Comparison of ENCODE assay signal across 11 cellular contexts in genomic region chr10:122147731-122148130, GRCh38.
DNase-seq lines count a peak whose midpoint lies in the region; ATAC-seq and TF ChIP-seq lines count a peak whose summit lies in the region.
"Had no signal": no experiment of that assay in that cellular context is flagged by ENCODE, and none has a peak within 500 bp of the region (broad histone marks: within the 10 kb centered on the region; RNA-seq: fewer than 3 reads in every experiment).

No MANE protein-coding gene starts in this region.

- peak overlapping the region; percentile 37 to 43 for H3K18ac ChIP-seq in mesenchymal stem cell (ENCODE audit: low read depth in 1 of 2, low read length in 2 of 2)

- H3K23ac ChIP-seq in mesenchymal stem cell (ENCODE audit: low read length in 2 of 2), result no peak overlapping the region

- H3K36me3 ChIP-seq in ACC112 (ENCODE audit: insufficient read depth, low read length), result peaks cover 10% of the 10 kb centered on the region
- no peaks in the 10 kb centered on the region for H3K36me3 ChIP-seq in colonic mucosa
- peaks cover 6 to 15% of the 10 kb centered on the region in 2 experiments for H3K36me3 ChIP-seq in mesenchymal stem cell (ENCODE audit: control insufficient read depth in 1 of 2, insufficient read depth in 2 of 2, low read depth in 1 of 2, low read length in 2 of 2)

- H3K4me1 ChIP-seq in ACC112 (ENCODE audit: control insufficient read depth, insufficient read depth, low read length, unreplicated experiment), result peaks cover 36% of the 10 kb centered on the region
- H3K4me1 ChIP-seq in colonic mucosa, result no peaks in the 10 kb centered on the region
- H3K4me1 ChIP-seq in mesenchymal stem cell (ENCODE audit: control insufficient read depth, insufficient read depth, low read depth, low read length), result peaks cover 42% of the 10 kb centered on the region

- H3K9me3 Mint-ChIP-seq in stimulated activated naive CD8-positive, alpha-beta T cell treated with anti-CD3 and anti-CD28 coated beads, Interleukin-15, amount 100 ng/mL, for 72 hours, result peaks cover 4 to 8% of the 10 kb centered on the region in 2 donors

- H2AFZ ChIP-seq in ACC112 (ENCODE audit: low read length, unreplicated experiment) (no peak overlapping the region), mesenchymal stem cell (ENCODE audit: low read depth, low read length) (no peak overlapping the region)

- no peak overlapping the region for H2BK15ac ChIP-seq in mesenchymal stem cell (ENCODE audit: low read depth, poor library complexity, severe bottlenecking)

- no peak overlapping the region for H3K4me3 ChIP-seq in ACC112 (ENCODE audit: low read depth, low read length)
- H3K4me3 ChIP-seq in colonic mucosa, result no peak overlapping the region
- no peak overlapping the region for H3K4me3 ChIP-seq in mesenchymal stem cell (ENCODE audit: insufficient read depth in 1 of 2, low read depth in 1 of 2, low read length in 2 of 2)

- H4K8ac ChIP-seq in mesenchymal stem cell (ENCODE audit: low read length), result peak overlapping the region; percentile 43

- no peak overlapping the region for H2AK5ac ChIP-seq in mesenchymal stem cell (ENCODE audit: low read length, severe bottlenecking)

- TF ChIP-seq CTCF in colonic mucosa (IDR thresholded peaks at IDR 0.05) (no peak), GM13976 (IDR thresholded peaks at IDR 0.05; ENCODE audit: borderline replicate concordance, control extremely low read depth, extremely low read depth, insufficient read depth, missing control alignments) (no peak)

- peak overlapping the region; percentile 14 to 24 for H3K4ac ChIP-seq in mesenchymal stem cell (ENCODE audit: low read depth in 1 of 2, low read length in 2 of 2)

- no peak overlapping the region for H3K27ac Mint-ChIP-seq in stimulated activated naive CD8-positive, alpha-beta T cell treated with anti-CD3 and anti-CD28 coated beads, Interleukin-15, amount 100 ng/mL, for 72 hours

- H3K4me2 ChIP-seq in mesenchymal stem cell (ENCODE audit: low read length, poor library complexity, severe bottlenecking), result no peak overlapping the region

- H3K79me2 ChIP-seq in ACC112 (ENCODE audit: control insufficient read depth, insufficient read depth, low read length, unreplicated experiment), result no peaks in the 10 kb centered on the region

- no peak overlapping the region for H2BK12ac ChIP-seq in mesenchymal stem cell (ENCODE audit: low read length in 2 of 2)

- H3K9me3 ChIP-seq in colonic mucosa, result no peaks in the 10 kb centered on the region
- peaks cover 7% of the 10 kb centered on the region for H3K9me3 ChIP-seq in mesenchymal stem cell (ENCODE audit: control insufficient read depth, low read length)

- no peak overlapping the region for H4K91ac ChIP-seq in mesenchymal stem cell (ENCODE audit: low read length)

- no peak overlapping the region for H2BK120ac ChIP-seq in mesenchymal stem cell (ENCODE audit: low read depth, low read length)

- intact Hi-C loops in colonic mucosa (cut with DNase I), result no loop called here

- H3K9ac ChIP-seq in colonic mucosa (ENCODE audit: low read depth in 2 of 2, low read length in 2 of 2) (no peak overlapping the region), mesenchymal stem cell (ENCODE audit: low read length) (no peak overlapping the region)

- no peak overlapping the region for H3K14ac ChIP-seq in mesenchymal stem cell (ENCODE audit: low read length in 2 of 2)

- DNase-seq in NCI-H1092 (lab: John Stamatoyannopoulos, UW) (peak; percentile 47), colonic mucosa (no peak), mesenchymal stem cell (no peak), GM13976 (ENCODE audit: low spot score) (no peak)
- no peak for DNase-seq in stimulated activated naive CD8-positive, alpha-beta T cell treated with anti-CD3 and anti-CD28 coated beads, Interleukin-15, amount 100 ng/mL, for 72 hours
- DNase-seq: activated naive CD4-positive, alpha-beta T cell treated with Interleukin-2 at 50 U/mL for 16 hours; hippocampal formation; Karpas-422 had no signal

- ATAC-seq in stimulated activated naive CD8-positive, alpha-beta T cell treated with anti-CD3 and anti-CD28 coated beads, Interleukin-15, amount 100 ng/mL, for 72 hours, result no peak
- ATAC-seq in GM21529 (IDR thresholded peaks at IDR 0.05; ENCODE audit: unreplicated experiment) (no peak), GM21447 (IDR thresholded peaks at IDR 0.05; ENCODE audit: unreplicated experiment) (no peak)

- H3K27me3 ChIP-seq in ACC112 (ENCODE audit: insufficient read depth, low read length), result no peaks in the 10 kb centered on the region
- H3K27me3 ChIP-seq in colonic mucosa, result no peaks in the 10 kb centered on the region
- H3K27me3 ChIP-seq in mesenchymal stem cell (ENCODE audit: control insufficient read depth in 1 of 2, insufficient read depth in 1 of 2, low read length in 2 of 2), result no peaks in the 10 kb centered on the region

- H3K27me3 Mint-ChIP-seq in stimulated activated naive CD8-positive, alpha-beta T cell treated with anti-CD3 and anti-CD28 coated beads, Interleukin-15, amount 100 ng/mL, for 72 hours, result peaks cover 11% of the 10 kb centered on the region

- H3K79me1 ChIP-seq in mesenchymal stem cell (replicated peaks; ENCODE audit: low read length, poor library complexity, severe bottlenecking), result peaks cover 46% of the 10 kb centered on the region

- H3K4me1 Mint-ChIP-seq in stimulated activated naive CD8-positive, alpha-beta T cell treated with anti-CD3 and anti-CD28 coated beads, Interleukin-15, amount 100 ng/mL, for 72 hours, result no peaks in the 10 kb centered on the region

- H3K27ac ChIP-seq in ACC112 (ENCODE audit: low read depth, low read length) (peak overlapping the region; percentile 96), colonic mucosa (peak overlapping the region; percentile 52), mesenchymal stem cell (ENCODE audit: low read length, poor library complexity, severe bottlenecking) (no peak overlapping the region)

- in situ Hi-C loops in GM13976 (cut with MboI; ENCODE audit: low sequenced_read_pairs, unreplicated experiment), result no loop called here

- no peak overlapping the region for H2BK5ac ChIP-seq in mesenchymal stem cell (ENCODE audit: low read depth, low read length, poor library complexity, severe bottlenecking)

- no peak overlapping the region for H3K4me3 Mint-ChIP-seq in stimulated activated naive CD8-positive, alpha-beta T cell treated with anti-CD3 and anti-CD28 coated beads, Interleukin-15, amount 100 ng/mL, for 72 hours

- 81% methylated on average over 7 of the region's 7 CpGs for WGBS in mesenchymal stem cell
